ENCODE assay signal across 8 cellular contexts in the genomic region with DNA sequence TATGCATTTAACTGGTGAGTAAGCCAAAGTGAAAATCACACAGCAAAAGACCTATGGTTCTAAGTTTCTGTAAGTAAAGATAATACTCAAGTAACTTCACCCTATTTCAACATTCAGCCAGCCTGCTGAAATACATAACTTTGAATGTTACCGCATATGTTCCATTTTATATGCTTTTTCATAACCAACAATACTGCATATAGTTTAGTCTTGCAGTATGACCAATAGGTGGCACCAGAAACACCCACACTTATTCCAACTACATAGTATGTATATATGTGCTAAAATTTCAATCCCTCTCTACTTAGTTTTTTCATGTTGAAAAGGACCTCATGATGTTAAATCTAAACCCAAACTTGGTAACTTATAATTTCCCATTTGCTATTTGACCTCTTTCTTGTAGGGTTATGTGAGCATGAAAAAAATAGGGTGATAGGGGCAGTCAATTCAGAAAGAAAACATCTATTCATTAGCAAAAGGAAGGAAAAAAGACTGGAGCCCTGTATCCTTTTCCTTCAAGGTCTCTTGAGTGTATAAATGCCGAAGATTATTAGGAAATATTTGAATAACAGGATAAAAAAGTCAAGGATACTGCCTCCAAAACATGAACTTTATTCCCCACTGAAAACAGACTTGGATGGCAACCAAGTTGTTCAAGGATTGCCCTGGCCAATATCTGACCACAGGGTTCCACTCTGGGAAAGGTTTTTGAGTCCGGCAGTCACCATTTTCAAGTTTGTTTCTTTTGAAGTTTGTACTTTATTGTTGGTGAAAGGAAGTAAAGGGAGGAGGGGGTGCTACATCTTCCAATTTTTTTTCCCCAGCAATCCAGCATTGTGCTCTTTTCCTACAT. TPM values are rescaled to one million over a fixed set of nuclear protein-coding genes. Genes with fewer than 3 reads are reported as not detected.
DNase-seq lines count a peak whose midpoint lies in the region; ATAC-seq, FAIRE-seq and TF ChIP-seq lines count a peak whose summit lies in the region.

No MANE protein-coding gene starts in this region.

- peak; percentile 45 for FAIRE-seq in colon (lab: Jason Lieb, UNC)

- TF ChIP-seq CTCF in GM23338 (conservative IDR thresholded peaks at IDR 0.05; ENCODE audit: low read depth in 2 of 2) (peak; percentile 48 to 77; a peak in 3 of 4 replicates), natural killer cell (IDR thresholded peaks at IDR 0.05) (peak; percentile 65)

- H2AFZ ChIP-seq in GM23338 = no peak overlapping the region

- H3K36me3 Mint-ChIP-seq in GM23338 (ENCODE audit: low read depth) (no peaks in the 10 kb centered on the region), natural killer cell (no peaks in the 10 kb centered on the region)

- peak; percentile 18 for DNase-seq in NCI-H1092 treated with DMSO at 0.1 percent for 48 hours (lab: John Stamatoyannopoulos, UW)
- DNase-seq in NCI-H1092 (lab: John Stamatoyannopoulos, UW) = no peak
- peak; percentile 44 for DNase-seq in GM23338 (ENCODE audit: low spot score)
- DNase-seq in NCI-H226 = peak; percentile 17
- no peak for DNase-seq in natural killer cell
- DNase-seq in activated gamma-delta T cell treated with Interleukin-2 at 50 U/mL for 16 hours = no peak
- DNase-seq in stimulated activated CD4-positive, alpha-beta T cell treated with anti-CD3 and anti-CD28 coated beads, Interleukin-4, amount 100 ng/mL, for 4 hours = no peak

- H3K4me3 Mint-ChIP-seq in GM23338 = no peak overlapping the region
- H3K4me3 Mint-ChIP-seq in natural killer cell = no peak overlapping the region

- no peaks in the 10 kb centered on the region for H3K27me3 ChIP-seq in GM23338 (ENCODE audit: insufficient read depth)

- H3K4me2 ChIP-seq in GM23338 = no peak overlapping the region

- H3K27ac ChIP-seq in GM23338 (ENCODE audit: low read depth) = no peak overlapping the region

- H3K4me1 Mint-ChIP-seq in GM23338 = no peaks in the 10 kb centered on the region
- H3K4me1 Mint-ChIP-seq in natural killer cell = no peaks in the 10 kb centered on the region

- ATAC-seq in GM23338 (peak; percentile 43), natural killer cell (peak; percentile 64 to 82 (median 74))

- no peaks in the 10 kb centered on the region for H3F3A ChIP-seq in GM23338 (replicated peaks; ENCODE audit: low read depth)

- no peaks in the 10 kb centered on the region for H3K79me2 ChIP-seq in GM23338 (replicated peaks; ENCODE audit: insufficient read depth)

- no peak overlapping the region for H3K27ac Mint-ChIP-seq in GM23338
- no peak overlapping the region for H3K27ac Mint-ChIP-seq in natural killer cell

- H3K4me3 ChIP-seq in GM23338 = no peak overlapping the region

- no peaks in the 10 kb centered on the region for H3K36me3 ChIP-seq in GM23338 (ENCODE audit: insufficient read depth)

- H3K9me2 ChIP-seq in GM23338 (ENCODE audit: insufficient read depth) = no peaks in the 10 kb centered on the region

- H3K9me3 Mint-ChIP-seq in GM23338 (no peaks in the 10 kb centered on the region), natural killer cell (no peaks in the 10 kb centered on the region)

- intact Hi-C loops in natural killer cell (cut with micrococcal nuclease) = loop anchor here (1.0 kb wide), 1 partner anchor 311 kb away; no protein-coding TSS in a partner anchor

- no peaks in the 10 kb centered on the region for H3K27me3 Mint-ChIP-seq in GM23338 (ENCODE audit: insufficient read depth, low read depth, poor library complexity)
- peaks cover 4 to 7% of the 10 kb centered on the region in 2 donors for H3K27me3 Mint-ChIP-seq in natural killer cell (ENCODE audit: low read depth in 2 of 2)

- H4K20me1 ChIP-seq in GM23338 (replicated peaks; ENCODE audit: insufficient read depth) = no peaks in the 10 kb centered on the region

- no peaks in the 10 kb centered on the region for H3K4me1 ChIP-seq in GM23338 (ENCODE audit: insufficient read depth)

TF ChIP-seq in GM23338, 12 proteins besides CTCF, POLR2A, EP300 and RAD21:
- TF ChIP-seq POLR2AphosphoS5 (IDR thresholded peaks at IDR 0.05; ENCODE audit: low read depth) = no peak
- TF ChIP-seq NANOG (IDR thresholded peaks at IDR 0.05; ENCODE audit: borderline replicate concordance) = no peak
- TF ChIP-seq EZH2phosphoT487 (IDR thresholded peaks at IDR 0.05; ENCODE audit: unreplicated experiment) = no peak
- no peak for TF ChIP-seq JUNB (IDR thresholded peaks at IDR 0.05; ENCODE audit: unreplicated experiment)
- TF ChIP-seq ZNF331 (CRISPR knock-in tag; IDR thresholded peaks at IDR 0.05; ENCODE audit: low read depth) = no peak
- TF ChIP-seq CREB1 (CRISPR knock-in tag; IDR thresholded peaks at IDR 0.05; ENCODE audit: low read depth) = no peak

RNA-seq across cellular contexts. Expression of a gene that starts 23.8 kb away (rescaled TPM):
- 7.7 and 8.9 TPM in 2 replicates for total RNA-seq in GM23338 (2014; rRNA removed; shearing (Covaris generic))
- polyA plus RNA-seq in GM23338 (2016; fragmentation: Nextera tagmentation; extraction: Ambion mirVana) = 1.4 and 1.5 TPM in 2 replicates
- under 1 TPM; 0.02 to 0.11 (median 0.05) TPM for total RNA-seq in natural killer cell

RNA-seq across cellular contexts. Expression of a gene that starts 58.8 kb away (rescaled TPM):
- total RNA-seq in GM23338 (2014; rRNA removed; shearing (Covaris generic)) = 47.4 and 49.9 TPM in 2 replicates
- 19.2 and 23.4 TPM in 2 replicates for polyA plus RNA-seq in GM23338 (2016; fragmentation: Nextera tagmentation; extraction: Ambion mirVana)
- 10 to 100 TPM; 18.8 to 42.0 (median 36.1) TPM for total RNA-seq in natural killer cell

Comparison
In these comparisons a context has a peak if more than half of its experiments do, and no peak if none do; other contexts are left out.
1. DNase-seq: peak in NCI-H1092 treated with DMSO at 0.1 percent for 48 hours (single experiment), GM23338 (single experiment) and NCI-H226 (single experiment); none in NCI-H1092 (single experiment), natural killer cell (single experiment), activated gamma-delta T cell treated with Interleukin-2 at 50 U/mL for 16 hours (single experiment) and stimulated activated CD4-positive, alpha-beta T cell treated with anti-CD3 and anti-CD28 coated beads, Interleukin-4, amount 100 ng/mL, for 4 hours (0 of 2).